Comparison of ENCODE assay signal across 8 cellular contexts in genomic region chr15:43510230-43511011, GRCh38. TPM values are rescaled to one million over a fixed set of nuclear protein-coding genes. Genes with fewer than 3 reads are reported as not detected.
DNase-seq lines count a peak whose midpoint lies in the region; ATAC-seq lines count a peak whose summit lies in the region.

No MANE protein-coding gene starts in this region.

- ATAC-seq in GM19328 (IDR thresholded peaks at IDR 0.05; ENCODE audit: unreplicated experiment) = peak; percentile 98
- peak; percentile 93 for ATAC-seq in HG03469 (IDR thresholded peaks at IDR 0.05; ENCODE audit: unreplicated experiment)
- peak; percentile 98 for ATAC-seq in left lobe of liver

- intact Hi-C loops in activated CD4-positive, alpha-beta T cell treated with anti-CD3 and anti-CD28 coated beads, Interleukin-2, amount 10 ng/mL, durations not matched to agents 24 days and 14 days (cut with micrococcal nuclease) = loop anchor here (1.0 to 5.0 kb wide), 3 partner anchors 17 to 237 kb away; partner anchors contain the start of genes PDIA3 and TP53BP1

- peak; percentile 70 to 99 (median 94) for DNase-seq in C1 segment of cervical spinal cord (lab: John Stamatoyannopoulos, UW)
- DNase-seq in NCI-H526 (lab: John Stamatoyannopoulos, UW) = peak; percentile 96 to 99
- peak; percentile 99 for DNase-seq in activated CD4-positive, alpha-beta T cell treated with anti-CD3 and anti-CD28 coated beads, Interleukin-2, amount 10 ng/mL, durations not matched to agents 24 days and 14 days
- DNase-seq in dedifferentiated amniotic fluid mesenchymal stem cell (ENCODE audit: extremely low spot score) = peak; percentile 98
- DNase-seq in left lobe of liver (ENCODE audit: low spot score) = peak; percentile 99
- DNase-seq in stimulated activated CD4-positive, alpha-beta T cell treated with anti-CD3 and anti-CD28 coated beads, Interleukin-2, amount 100 ng/mL, for 24 hours = peak; percentile 95 to 98

- no peaks in the 10 kb centered on the region for H3K9me3 Mint-ChIP-seq in activated CD4-positive, alpha-beta T cell treated with anti-CD3 and anti-CD28 coated beads, Interleukin-2, amount 10 ng/mL, durations not matched to agents 24 days and 14 days

- peak overlapping the region; percentile 89 for H3K4me3 Mint-ChIP-seq in activated CD4-positive, alpha-beta T cell treated with anti-CD3 and anti-CD28 coated beads, Interleukin-2, amount 10 ng/mL, durations not matched to agents 24 days and 14 days

- H3K4me1 Mint-ChIP-seq in activated CD4-positive, alpha-beta T cell treated with anti-CD3 and anti-CD28 coated beads, Interleukin-2, amount 10 ng/mL, durations not matched to agents 24 days and 14 days = peaks cover 48% of the 10 kb centered on the region

- H3K36me3 Mint-ChIP-seq in activated CD4-positive, alpha-beta T cell treated with anti-CD3 and anti-CD28 coated beads, Interleukin-2, amount 10 ng/mL, durations not matched to agents 24 days and 14 days (ENCODE audit: low read depth) = peaks cover 3% of the 10 kb centered on the region

- no peaks in the 10 kb centered on the region for H3K27me3 Mint-ChIP-seq in activated CD4-positive, alpha-beta T cell treated with anti-CD3 and anti-CD28 coated beads, Interleukin-2, amount 10 ng/mL, durations not matched to agents 24 days and 14 days

- H3K27ac Mint-ChIP-seq in activated CD4-positive, alpha-beta T cell treated with anti-CD3 and anti-CD28 coated beads, Interleukin-2, amount 10 ng/mL, durations not matched to agents 24 days and 14 days = peak overlapping the region; percentile 89

RNA-seq across cellular contexts. Expression of gene MAP1A, which starts 7.0 kb away (rescaled TPM):
- total RNA-seq in activated CD4-positive, alpha-beta T cell treated with anti-CD3 and anti-CD28 coated beads, Interleukin-2, amount 10 ng/mL, durations not matched to agents 24 days and 14 days = 2.0 and 2.1 TPM in 2 replicates
- 0.23 TPM for total RNA-seq in left lobe of liver

RNA-seq across cellular contexts. Expression of gene TP53BP1, which starts 17.5 kb away (rescaled TPM):
- total RNA-seq in activated CD4-positive, alpha-beta T cell treated with anti-CD3 and anti-CD28 coated beads, Interleukin-2, amount 10 ng/mL, durations not matched to agents 24 days and 14 days = 38.7 and 40.0 TPM in 2 replicates
- total RNA-seq in left lobe of liver = 5.8 TPM

Comparison
In these comparisons a context has a peak if more than half of its experiments do, and no peak if none do; other contexts are left out.
1. Peak in every context shown above with its lines: DNase-seq and ATAC-seq.